ENCODE assay signal across 8 cellular contexts in genomic region chr2:85771486-85771885, GRCh38. TPM values are rescaled to one million over a fixed set of nuclear protein-coding genes. Genes with fewer than 3 reads are reported as not detected.
DNase-seq lines count a peak whose midpoint lies in the region; ATAC-seq and TF ChIP-seq lines count a peak whose summit lies in the region.

No MANE protein-coding gene starts in this region.

- TF ChIP-seq EP300 in suprapubic skin (IDR thresholded peaks at IDR 0.05): no peak

- in situ Hi-C loops in mammary epithelial cell (cut with MboI; ENCODE audit: low sequenced_read_pairs in 2 of 2): no loop called here

- no peaks in the 10 kb centered on the region for H3K79me2 ChIP-seq in mammary epithelial cell (ENCODE audit: insufficient read depth, low read length)

- H3K4me1 ChIP-seq in mammary epithelial cell (ENCODE audit: insufficient read depth, low read length): peaks cover 18% of the 10 kb centered on the region
- H3K4me1 ChIP-seq in lung (ENCODE audit: control insufficient read depth in 2 of 2, insufficient read depth in 2 of 2, low read length in 2 of 2): peaks cover 24 to 39% of the 10 kb centered on the region in 2 donors
- peaks cover 70% of the 10 kb centered on the region for H3K4me1 ChIP-seq in suprapubic skin

- ATAC-seq in lung (ENCODE audit: insufficient read depth, low FRiP score): no peak
- no peak for ATAC-seq in GM19463 (IDR thresholded peaks at IDR 0.05; ENCODE audit: unreplicated experiment)

- dilution Hi-C loops in mammary epithelial cell (cut with HindIII; ENCODE audit: low sequenced_read_pairs): no loop called here

- no peak for TF ChIP-seq POLR2A in suprapubic skin (IDR thresholded peaks at IDR 0.05)

- 83% methylated on average over 4 of the region's 4 CpGs for WGBS in mammary epithelial cell (ENCODE audit: low coverage, missing lambda C conversion rate)
- 68 to 76% methylated on average over 4 of the region's 4 CpGs for WGBS in lung, 2 donors
- WGBS in suprapubic skin: 62% methylated on average over 4 of the region's 4 CpGs

- H4K20me1 ChIP-seq in mammary epithelial cell (ENCODE audit: insufficient read depth, low read length): no peaks in the 10 kb centered on the region

- peak overlapping the region; percentile 59 for H3K4me2 ChIP-seq in mammary epithelial cell (ENCODE audit: insufficient read depth, low read depth, low read length)

- no TSS peak for BruUV-seq in mammary epithelial cell (replicated peaks; lab: Mats Ljungman, UMichigan)

- DNase-seq in LHCN-M2 (ENCODE audit: low read depth) (peak; percentile 49), mammary epithelial cell (no peak), lung (ENCODE audit: low spot score) (no peak), suprapubic skin (ENCODE audit: low spot score in 2 of 2) (no peak), cerebellar nuclear complex (lab: John Stamatoyannopoulos, UW) (no peak), NOMO-1 (lab: John Stamatoyannopoulos, UW; ENCODE audit: unreplicated experiment in 2 of 2) (no peak), hippocampal formation (lab: John Stamatoyannopoulos, UW) (no peak)

- intact Hi-C loops in mammary epithelial cell (cut with micrococcal nuclease): loop anchor here (5.0 kb wide), 1 partner anchor 41 kb away; no protein-coding TSS in a partner anchor

- CTCF ChIA-PET in mammary epithelial cell (lab: Charles Lee; ENCODE audit: low non-redundant PET): no interaction called here

- no peak overlapping the region for H3K9ac ChIP-seq in mammary epithelial cell (ENCODE audit: insufficient read depth, low read length)

- H3K9me3 ChIP-seq in mammary epithelial cell (replicated peaks; ENCODE audit: insufficient read depth, low read length) (peaks cover 5% of the 10 kb centered on the region), lung (ENCODE audit: control insufficient read depth in 2 of 2, insufficient read depth in 1 of 2, low read length in 1 of 2) (peaks cover 0 to 1% of the 10 kb centered on the region in 2 donors), suprapubic skin (no peaks in the 10 kb centered on the region)

- no peak overlapping the region for H3K27ac ChIP-seq in mammary epithelial cell (ENCODE audit: insufficient read depth, low read depth, low read length)
- peak overlapping the region; percentile 82 to 87 for H3K27ac ChIP-seq in lung (ENCODE audit: low read depth in 1 of 2, low read length in 1 of 2)
- peak overlapping the region; percentile 59 for H3K27ac ChIP-seq in suprapubic skin

- H2AFZ ChIP-seq in mammary epithelial cell (ENCODE audit: low read depth, low read length): no peak overlapping the region

- H3K4me3 ChIP-seq in mammary epithelial cell (replicated peaks in 1 of 3; ENCODE audit: insufficient read depth in 1 of 3, low read depth in 2 of 3, low read length in 3 of 3): no peak overlapping the region
- no peak overlapping the region for H3K4me3 ChIP-seq in lung
- H3K4me3 ChIP-seq in suprapubic skin: peak overlapping the region; percentile 39

- no peak for TF ChIP-seq CTCF in mammary epithelial cell (conservative IDR thresholded peaks at IDR 0.05 in 1 of 2, IDR thresholded peaks at IDR 0.05 in 1 of 2; ENCODE audit: extremely low read depth in 1 of 2, insufficient read depth in 1 of 2, low read depth in 1 of 2, low read length in 2 of 2)
- TF ChIP-seq CTCF in lung (IDR thresholded peaks at IDR 0.05; ENCODE audit: control extremely low read depth, extremely low read depth): no peak
- TF ChIP-seq CTCF in suprapubic skin (IDR thresholded peaks at IDR 0.05): no peak

- H3K36me3 ChIP-seq in mammary epithelial cell (ENCODE audit: insufficient read depth, low read length) (no peaks in the 10 kb centered on the region), lung (ENCODE audit: control insufficient read depth in 2 of 2, insufficient read depth in 2 of 2, low read length in 2 of 2) (peaks cover 0 to 16% of the 10 kb centered on the region in 2 donors), suprapubic skin (peaks cover 8% of the 10 kb centered on the region)

- H3K27me3 ChIP-seq in mammary epithelial cell (ENCODE audit: insufficient read depth, low read length) (peaks cover 9% of the 10 kb centered on the region), lung (ENCODE audit: control insufficient read depth, insufficient read depth) (no peaks in the 10 kb centered on the region), suprapubic skin (peaks cover 4% of the 10 kb centered on the region)

RNA-seq across cellular contexts. Expression of gene ATOH8, which starts 17.7 kb away (rescaled TPM):
- total RNA-seq in LHCN-M2 (2014; rRNA removed): 129 and 179 TPM in 2 replicates
- 120 TPM for polyA plus RNA-seq in LHCN-M2 (2012)
- total RNA-seq in mammary epithelial cell: not detected
- not detected for polyA plus RNA-seq in mammary epithelial cell
- not detected for polyA minus RNA-seq in mammary epithelial cell
- total RNA-seq in lung: 10 to 100 TPM; 38.6 to 51.4 TPM
- polyA plus RNA-seq in lung: 10 to 100 TPM; 49.7 to 63.3 TPM
- total RNA-seq in suprapubic skin: 10 to 100 TPM in 3 of 4 donors, 1 to 10 TPM in 1; 9.7 to 30.3 (median 27.3) TPM

Comparison
In these comparisons a context has a peak if more than half of its experiments do, and no peak if none do; other contexts are left out.
1. RNA of gene ATOH8, which starts 17.7 kb away (total RNA-seq): 129 to 179 TPM in LHCN-M2, 38.6 to 51.4 TPM in lung and 9.7 to 30.3 TPM in suprapubic skin; not detected in mammary epithelial cell; every median in the first group is over 10 times any median in the second.